ENCODE assay signal across 1 cellular context in genomic region chr6:157274471-157275226, GRCh38.
TF ChIP-seq lines count a peak whose summit lies in the region.

No MANE protein-coding gene starts in this region.

TF ChIP-seq in H1, 55 proteins besides CTCF, POLR2A, EP300 and RAD21 (continued from another document):
- TF ChIP-seq KDM5A (IDR thresholded peaks at IDR 0.05; ENCODE audit: low read length), result no peak
- no peak for TF ChIP-seq FOSL1 (IDR thresholded peaks at IDR 0.05; ENCODE audit: insufficient read depth, low read depth, low read length)
- TF ChIP-seq CTBP2 (IDR thresholded peaks at IDR 0.05; ENCODE audit: borderline replicate concordance, insufficient read depth, insufficient read length, low read length), result no peak
- no peak for TF ChIP-seq KDM1A (IDR thresholded peaks at IDR 0.05; ENCODE audit: borderline replicate concordance, low read length)
- no peak for TF ChIP-seq CREB1 (IDR thresholded peaks at IDR 0.05)
- TF ChIP-seq POU5F1 (IDR thresholded peaks at IDR 0.05; ENCODE audit: low read depth, low read length), result no peak
- TF ChIP-seq SP1 (IDR thresholded peaks at IDR 0.05; ENCODE audit: low read depth, low read length), result no peak
- TF ChIP-seq CHD1 (IDR thresholded peaks at IDR 0.05; ENCODE audit: low read depth, low read length), result no peak
- no peak for TF ChIP-seq CBX5 (IDR thresholded peaks at IDR 0.05; ENCODE audit: low read depth, low read length)
- TF ChIP-seq TEAD4 (IDR thresholded peaks at IDR 0.05; ENCODE audit: low read depth, low read length), result no peak
- TF ChIP-seq HDAC2 (IDR thresholded peaks at IDR 0.05; ENCODE audit: borderline replicate concordance in 1 of 2, low read depth in 2 of 2, low read length in 2 of 2), result peak in 1 of 2 experiments; percentile 40; a peak in 1 of 4 replicates
- no peak for TF ChIP-seq SIRT6 (IDR thresholded peaks at IDR 0.05; ENCODE audit: low read length)
- no peak for TF ChIP-seq BCL11A (IDR thresholded peaks at IDR 0.05; ENCODE audit: low read depth in 2 of 2, low read length in 2 of 2)
- TF ChIP-seq SIN3A (conservative IDR thresholded peaks at IDR 0.05 in 1 of 2, IDR thresholded peaks at IDR 0.05 in 1 of 2; ENCODE audit: low read depth in 1 of 2, low read length in 2 of 2), result no peak
- TF ChIP-seq NANOG (IDR thresholded peaks at IDR 0.05; ENCODE audit: insufficient read depth, low read depth, low read length, poor library complexity, severe bottlenecking), result no peak
- no peak for TF ChIP-seq CHD7 (IDR thresholded peaks at IDR 0.05; ENCODE audit: insufficient replicate concordance, low read length)
- peak; percentile 45 for TF ChIP-seq KDM4A (IDR thresholded peaks at IDR 0.05; ENCODE audit: low read depth, low read length, severe bottlenecking)
- TF ChIP-seq BACH1 (IDR thresholded peaks at IDR 0.05; ENCODE audit: low read length), result 0 out of 2 replicates have a peak, but pooled peaks have one; percentile 14
- no peak for TF ChIP-seq ZNF274 (IDR thresholded peaks at IDR 0.05; ENCODE audit: borderline replicate concordance, extremely low read depth, low read length)
- TF ChIP-seq HDAC6 (IDR thresholded peaks at IDR 0.05; ENCODE audit: low read depth, low read length), result no peak
- TF ChIP-seq JUN (IDR thresholded peaks at IDR 0.05; ENCODE audit: low read depth, low read length), result no peak
- TF ChIP-seq TCF12 (IDR thresholded peaks at IDR 0.05; ENCODE audit: low read depth, low read length), result no peak
- no peak for TF ChIP-seq RFX5 (IDR thresholded peaks at IDR 0.05; ENCODE audit: borderline replicate concordance, low read depth, low read length)
- TF ChIP-seq MAFK (IDR thresholded peaks at IDR 0.05; ENCODE audit: low read depth, low read length), result no peak
- peak; percentile 44; the same call in 1 of the 2 replicates for TF ChIP-seq TAF1 (IDR thresholded peaks at IDR 0.05; ENCODE audit: low read depth, low read length)
- TF ChIP-seq SRF (IDR thresholded peaks at IDR 0.05; ENCODE audit: low read depth, low read length), result no peak
- no peak; the same call in 1 of the 2 replicates for TF ChIP-seq RBBP5 (IDR thresholded peaks at IDR 0.05; ENCODE audit: borderline replicate concordance, low read depth, low read length)
- TF ChIP-seq ASH2L (IDR thresholded peaks at IDR 0.05; ENCODE audit: low read length), result peak; percentile 92
- no peak for TF ChIP-seq E2F6 (IDR thresholded peaks at IDR 0.05)
- no peak; the same call in 1 of the 2 replicates for TF ChIP-seq MAX (IDR thresholded peaks at IDR 0.05)
- no peak for TF ChIP-seq SIX5 (IDR thresholded peaks at IDR 0.05; ENCODE audit: low read depth, low read length)
- no peak for TF ChIP-seq RXRA (IDR thresholded peaks at IDR 0.05; ENCODE audit: insufficient read depth, low read depth, low read length)
- TF ChIP-seq EGR1 (IDR thresholded peaks at IDR 0.05; ENCODE audit: borderline replicate concordance, low read depth, low read length), result peak; percentile 23; the same call in 1 of the 2 replicates
- no peak for TF ChIP-seq SAP30 (IDR thresholded peaks at IDR 0.05; ENCODE audit: insufficient read depth, insufficient replicate concordance, low read length)
- no peak for TF ChIP-seq CHD2 (IDR thresholded peaks at IDR 0.05; ENCODE audit: low read length)
- no peak for TF ChIP-seq JUND (IDR thresholded peaks at IDR 0.05; ENCODE audit: low read length)
- TF ChIP-seq CEBPB (IDR thresholded peaks at IDR 0.05; ENCODE audit: low read depth, low read length), result no peak
- no peak for TF ChIP-seq YY1 (IDR thresholded peaks at IDR 0.05; ENCODE audit: low read depth, low read length)
- TF ChIP-seq SUZ12 (IDR thresholded peaks at IDR 0.05; ENCODE audit: low read length), result peak; percentile 44; the same call in 1 of the 2 replicates
- no peak for TF ChIP-seq BRCA1 (IDR thresholded peaks at IDR 0.05; ENCODE audit: low read depth, low read length)
- TF ChIP-seq SP2 (IDR thresholded peaks at IDR 0.05; ENCODE audit: low read length), result no peak
- no peak for TF ChIP-seq CBX8 (IDR thresholded peaks at IDR 0.05; ENCODE audit: borderline replicate concordance, low read depth, low read length)
- no peak for TF ChIP-seq ATF2 (IDR thresholded peaks at IDR 0.05; ENCODE audit: low read length)
- no peak for TF ChIP-seq TBP (IDR thresholded peaks at IDR 0.05; ENCODE audit: low read depth, low read length)
- TF ChIP-seq POLR2AphosphoS5 (IDR thresholded peaks at IDR 0.05; ENCODE audit: low read depth, low read length), result no peak
- no peak for TF ChIP-seq GTF2F1 (IDR thresholded peaks at IDR 0.05; ENCODE audit: borderline replicate concordance, low read depth, low read length)
- no peak for TF ChIP-seq NRF1 (IDR thresholded peaks at IDR 0.05; ENCODE audit: low read depth, low read length)
TF ChIP-seq in H1: peak in this region for 9.
